ENCODE assay signal across 8 cellular contexts in the genomic region with DNA sequence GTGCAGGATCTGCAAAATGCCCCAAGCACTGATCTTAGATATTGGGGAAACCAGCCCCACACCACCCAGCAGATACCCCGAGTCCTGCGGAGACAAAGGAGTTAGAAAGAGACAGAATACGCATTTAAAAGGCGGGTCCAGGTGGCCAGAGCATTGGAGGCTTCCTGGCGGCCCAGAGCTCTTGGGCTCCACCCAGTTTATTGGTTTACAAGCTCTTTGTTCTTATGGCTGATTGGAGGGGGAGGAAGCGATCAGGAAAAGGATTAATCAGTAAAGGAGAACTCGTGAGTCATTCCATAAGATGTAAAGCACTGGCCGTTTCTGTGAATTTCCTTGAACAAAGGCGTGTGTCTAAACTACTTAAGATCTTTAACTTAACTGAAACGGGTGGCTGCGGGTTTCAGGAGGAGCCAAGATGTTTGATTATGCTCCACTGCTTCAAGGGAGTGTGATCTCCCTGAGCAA.
A peak's percentile ranks its signal among the peaks of the same experiment; 100 is the strongest.
DNase-seq lines count a peak whose midpoint lies in the region.

No MANE protein-coding gene starts in this region.

- H3K4me3 ChIP-seq in iPS-18a (ENCODE audit: low read length) = peak overlapping the region; percentile 91
- H3K4me3 ChIP-seq in skin epidermis = peak overlapping the region; percentile 63 to 79 (median 74)

- H3K9me3 ChIP-seq in iPS-18a (ENCODE audit: control insufficient read depth, low read depth, low read length) = no peaks in the 10 kb centered on the region

- peaks cover 25% of the 10 kb centered on the region for H3K4me1 Mint-ChIP-seq in activated naive CD4-positive, alpha-beta T cell treated with anti-CD3 and anti-CD28 coated beads, Interleukin-2, amount 10 ng/mL, durations not matched to agents 7 days and 5 days

- CTCF ChIA-PET in activated naive CD4-positive, alpha-beta T cell treated with anti-CD3 and anti-CD28 coated beads, Interleukin-2, amount 10 ng/mL, durations not matched to agents 7 days and 5 days (lab: Charles Lee) = interaction anchor here (0.7 kb wide), 1 partner anchor 31 kb away, joined by 3 read pairs; no protein-coding TSS in a partner anchor

- H3K36me3 Mint-ChIP-seq in activated naive CD4-positive, alpha-beta T cell treated with anti-CD3 and anti-CD28 coated beads, Interleukin-2, amount 10 ng/mL, durations not matched to agents 7 days and 5 days = peaks cover 65% of the 10 kb centered on the region

- peak overlapping the region; percentile 87 for H3K4me3 Mint-ChIP-seq in activated naive CD4-positive, alpha-beta T cell treated with anti-CD3 and anti-CD28 coated beads, Interleukin-2, amount 10 ng/mL, durations not matched to agents 7 days and 5 days

- DNase-seq in COLO668 (lab: John Stamatoyannopoulos, UW; ENCODE audit: unreplicated experiment) (peak; percentile 41), KBM-7 (peak; percentile 15), NCI-H2107 (lab: John Stamatoyannopoulos, UW) (no peak), superior temporal gyrus (ENCODE audit: extremely low spot score) (no peak)
- peak; percentile 34 for DNase-seq in activated naive CD4-positive, alpha-beta T cell treated with anti-CD3 and anti-CD28 coated beads, Interleukin-2, amount 10 ng/mL, durations not matched to agents 7 days and 5 days
- no peak for DNase-seq in NK-92 treated with Interleukin-12 subunit alpha and Interleukin-12 subunit beta, amount 100 ng/mL, for 24 hours (lab: John Stamatoyannopoulos, UW)

- in situ Hi-C loops in KBM-7 (cut with MboI; ENCODE audit: low pct_unique_long_range_greater_than_20kb, low sequenced_read_pairs) = no loop called here

- H3K27ac Mint-ChIP-seq in activated naive CD4-positive, alpha-beta T cell treated with anti-CD3 and anti-CD28 coated beads, Interleukin-2, amount 10 ng/mL, durations not matched to agents 7 days and 5 days = peak overlapping the region; percentile 95

- no peaks in the 10 kb centered on the region for H3K27me3 ChIP-seq in iPS-18a (ENCODE audit: control insufficient read depth, insufficient read depth, low read length)

- H3K27me3 Mint-ChIP-seq in activated naive CD4-positive, alpha-beta T cell treated with anti-CD3 and anti-CD28 coated beads, Interleukin-2, amount 10 ng/mL, durations not matched to agents 7 days and 5 days = no peaks in the 10 kb centered on the region

- peaks cover 7% of the 10 kb centered on the region for H3K36me3 ChIP-seq in iPS-18a (ENCODE audit: control insufficient read depth, low read depth, low read length)

- H3K4me1 ChIP-seq in iPS-18a (ENCODE audit: control insufficient read depth, low read depth, low read length) = peaks cover 6% of the 10 kb centered on the region

- peaks cover 18% of the 10 kb centered on the region for H3K9me3 Mint-ChIP-seq in activated naive CD4-positive, alpha-beta T cell treated with anti-CD3 and anti-CD28 coated beads, Interleukin-2, amount 10 ng/mL, durations not matched to agents 7 days and 5 days

- peak overlapping the region; percentile 95 for H3K9ac ChIP-seq in iPS-18a (ENCODE audit: low read length)

- H3K27ac ChIP-seq in iPS-18a (ENCODE audit: low read length) (peak overlapping the region; percentile 87), skin epidermis (peak overlapping the region in 17 of 21 experiments; percentile 61 to 93 (median 83))

Comparison
In these comparisons a context has a peak if more than half of its experiments do, and no peak if none do; other contexts are left out.
1. DNase-seq: peak in COLO668 (single experiment), KBM-7 (single experiment) and activated naive CD4-positive, alpha-beta T cell treated with anti-CD3 and anti-CD28 coated beads, Interleukin-2, amount 10 ng/mL, durations not matched to agents 7 days and 5 days (single experiment); none in NCI-H2107 (single experiment), NK-92 treated with Interleukin-12 subunit alpha and Interleukin-12 subunit beta, amount 100 ng/mL, for 24 hours (single experiment) and superior temporal gyrus (single experiment).